12 cellular contexts compared by ENCODE assay signal in genomic region chr14:102279688-102280348, GRCh38. TPM values are rescaled to one million over a fixed set of nuclear protein-coding genes. Genes with fewer than 3 reads are reported as not detected.
DNase-seq lines count a peak whose midpoint lies in the region; ATAC-seq, FAIRE-seq and TF ChIP-seq lines count a peak whose summit lies in the region.
"Had no signal": no experiment of that assay in that cellular context is flagged by ENCODE, and none has a peak within 500 bp of the region (broad histone marks: within the 10 kb centered on the region; RNA-seq: fewer than 3 reads in every experiment).

No MANE protein-coding gene starts in this region.

- H3K9me3 ChIP-seq in keratinocyte (ENCODE audit: control insufficient read depth, low read depth, low read length): no peaks in the 10 kb centered on the region

- no peaks in the 10 kb centered on the region for H3K36me3 Mint-ChIP-seq in GM23338 (ENCODE audit: low read depth)
- H3K36me3 Mint-ChIP-seq: activated naive CD8-positive, alpha-beta T cell; IgD-negative memory B cell had no signal

- no peaks in the 10 kb centered on the region for H3F3A ChIP-seq in GM23338 (replicated peaks; ENCODE audit: low read depth)

- H3K27ac ChIP-seq in 22Rv1 (peak overlapping the region; percentile 51), GM23338 (ENCODE audit: low read depth) (no peak overlapping the region), keratinocyte (ENCODE audit: control insufficient read depth, insufficient read depth, low read length) (peak overlapping the region; percentile 86)

- DNase-seq in GM23338 (ENCODE audit: low spot score) (peak; percentile 16), amniotic epithelial cell (ENCODE audit: low read depth) (peak; percentile 98), keratinocyte (ENCODE audit: low read depth, low spot score) (peak; percentile 90), DMS153 treated with DMSO at 0.1 percent for 48 hours (lab: John Stamatoyannopoulos, UW; ENCODE audit: unreplicated experiment) (no peak)
- DNase-seq: DMS79 treated with DMSO at 0.1 percent for 48 hours, SHP77 treated with DMSO at 0.1 percent for 48 hours had no signal

- H3K4me1 Mint-ChIP-seq in GM23338: no peaks in the 10 kb centered on the region; the same call in 2 of the 3 replicates
- H3K4me1 Mint-ChIP-seq: IgD-negative memory B cell had no signal

- no peak overlapping the region for H3K4me2 ChIP-seq in GM23338
- peak overlapping the region; percentile 42 for H3K4me2 ChIP-seq in keratinocyte (ENCODE audit: control insufficient read depth, extremely low read depth, insufficient read depth, low read depth, low read length)

- TF ChIP-seq CTCF in 22Rv1 (IDR thresholded peaks at IDR 0.05): no peak
- TF ChIP-seq CTCF in GM23338 (conservative IDR thresholded peaks at IDR 0.05; ENCODE audit: low read depth in 2 of 2): no peak
- no peak for TF ChIP-seq CTCF in keratinocyte (optimal IDR thresholded peaks at IDR 0.05 in 1 of 3, IDR thresholded peaks at IDR 0.05 in 1 of 3, conservative IDR thresholded peaks at IDR 0.05 in 1 of 3; ENCODE audit: extremely low read depth in 1 of 3, insufficient read depth in 2 of 3, low read length in 3 of 3)

- peaks cover 2% of the 10 kb centered on the region for H3K27me3 Mint-ChIP-seq in GM23338 (ENCODE audit: insufficient read depth, low read depth, poor library complexity)
- H3K27me3 Mint-ChIP-seq: activated naive CD8-positive, alpha-beta T cell; IgD-negative memory B cell had no signal

- H3K36me3 ChIP-seq in GM23338 (ENCODE audit: insufficient read depth) (no peaks in the 10 kb centered on the region; the same call in 1 of the 2 replicates), keratinocyte (ENCODE audit: control insufficient read depth in 2 of 2, extremely low read depth in 1 of 2, insufficient read depth in 2 of 2, low read length in 2 of 2) (peaks cover 3 to 7% of the 10 kb centered on the region in 2 experiments)

- FAIRE-seq in keratinocyte (lab: Jason Lieb, UNC): peak; percentile 100

- H2AFZ ChIP-seq in GM23338: no peak overlapping the region
- H2AFZ ChIP-seq in keratinocyte (ENCODE audit: control insufficient read depth, low read length): no peak overlapping the region

- H3K27me3 ChIP-seq in GM23338 (ENCODE audit: insufficient read depth) (no peaks in the 10 kb centered on the region), keratinocyte (ENCODE audit: control insufficient read depth, extremely low read depth, insufficient read depth, low read length) (no peaks in the 10 kb centered on the region)

- no peaks in the 10 kb centered on the region for H3K79me2 ChIP-seq in GM23338 (replicated peaks; ENCODE audit: insufficient read depth)
- no peaks in the 10 kb centered on the region for H3K79me2 ChIP-seq in keratinocyte (ENCODE audit: control insufficient read depth, insufficient read depth, low read length)

- no peaks in the 10 kb centered on the region for H4K20me1 ChIP-seq in GM23338 (replicated peaks; ENCODE audit: insufficient read depth)
- no peaks in the 10 kb centered on the region for H4K20me1 ChIP-seq in keratinocyte (ENCODE audit: control insufficient read depth, extremely low read depth, insufficient read depth, low read length)

- ATAC-seq in GM23338: no peak
- ATAC-seq in GM18870 (IDR thresholded peaks at IDR 0.05; ENCODE audit: unreplicated experiment): no peak
- ATAC-seq in GM21390 (IDR thresholded peaks at IDR 0.05; ENCODE audit: unreplicated experiment): no peak
- no peak for ATAC-seq in GM18505 (IDR thresholded peaks at IDR 0.05; ENCODE audit: unreplicated experiment)

- H3K4me1 ChIP-seq in GM23338 (ENCODE audit: insufficient read depth) (no peaks in the 10 kb centered on the region), keratinocyte (ENCODE audit: control insufficient read depth, extremely low read depth, insufficient read depth, low read length) (peaks cover 32% of the 10 kb centered on the region)

- H3K4me3 ChIP-seq in GM23338 (no peak overlapping the region), keratinocyte (ENCODE audit: control insufficient read depth in 2 of 3, extremely low read depth in 1 of 3, insufficient read depth in 2 of 3, low read depth in 1 of 3, low read length in 3 of 3) (no peak overlapping the region)

- H3K9me2 ChIP-seq in GM23338 (ENCODE audit: insufficient read depth): no peaks in the 10 kb centered on the region

- H3K4me3 Mint-ChIP-seq in GM23338: no peak overlapping the region
- H3K4me3 Mint-ChIP-seq: activated naive CD8-positive, alpha-beta T cell; IgD-negative memory B cell had no signal

- H3K9me1 ChIP-seq in keratinocyte (ENCODE audit: control insufficient read depth, extremely low read depth, insufficient read depth, low read length): no peaks in the 10 kb centered on the region

- peaks cover 9% of the 10 kb centered on the region; the same call in 2 of the 3 replicates for H3K9me3 Mint-ChIP-seq in GM23338
- H3K9me3 Mint-ChIP-seq: IgD-negative memory B cell had no signal

- H3K9ac ChIP-seq in keratinocyte (ENCODE audit: control insufficient read depth, extremely low read depth, insufficient read depth, low read length): peak overlapping the region; percentile 71

- TF ChIP-seq POLR2A in GM18505 (IDR thresholded peaks at IDR 0.05; ENCODE audit: borderline replicate concordance, extremely low read depth, insufficient read depth, insufficient read length): no peak

- dilution Hi-C loops in keratinocyte (cut with MboI; ENCODE audit: extremely low pct_ligation_motif_present, low sequenced_read_pairs): no loop called here

- no peak overlapping the region for H3K27ac Mint-ChIP-seq in GM23338
- H3K27ac Mint-ChIP-seq: activated naive CD8-positive, alpha-beta T cell; IgD-negative memory B cell had no signal

RNA-seq across cellular contexts. Expression of gene MOK, which starts 25.1 kb away (rescaled TPM):
- total RNA-seq in GM23338 (2014; rRNA removed; shearing (Covaris generic)): 2.1 and 3.1 TPM in 2 replicates
- 3.1 and 4.7 TPM in 2 replicates for polyA plus RNA-seq in GM23338 (2016; fragmentation: Nextera tagmentation; extraction: Ambion mirVana)
- 24.5 to 41.7 TPM (median 38.1 TPM) in 3 replicates for polyA plus RNA-seq in keratinocyte
- 8.0 TPM for polyA plus RNA-seq in keratinocyte (2011; ENCODE audit: low read depth)
- 20.8 and 24.2 TPM in 2 replicates for polyA plus RNA-seq in keratinocyte (2011; cell fraction: cytosol; rRNA removed)
- 85.4 and 109 TPM in 2 replicates for polyA plus RNA-seq in keratinocyte (2011; cell fraction: nucleus; rRNA removed)
- polyA plus RNA-seq in keratinocyte (2012; ENCODE audit: low replicate concordance): 7.6 and 32.2 TPM in 2 replicates
- polyA minus RNA-seq in keratinocyte: 11.1 to 34.4 TPM (median 26.8 TPM) in 3 replicates
- polyA minus RNA-seq in keratinocyte (2011; cell fraction: cytosol; rRNA and poly(A)+ RNA removed): 7.7 TPM
- polyA minus RNA-seq in keratinocyte (2011; cell fraction: nucleus; rRNA and poly(A)+ RNA removed): 20.0 and 40.4 TPM in 2 replicates

RNA-seq across cellular contexts. Expression of gene ZNF839, which starts 39.7 kb away (rescaled TPM):
- 8.0 and 10.0 TPM in 2 replicates for total RNA-seq in GM23338 (2014; rRNA removed; shearing (Covaris generic))
- polyA plus RNA-seq in GM23338 (2016; fragmentation: Nextera tagmentation; extraction: Ambion mirVana): 6.0 and 7.9 TPM in 2 replicates
- 9.9 to 11.0 TPM (median 10.9 TPM) in 3 replicates for polyA plus RNA-seq in keratinocyte
- polyA plus RNA-seq in keratinocyte (2011; ENCODE audit: low read depth): 6.7 TPM
- 5.5 and 6.5 TPM in 2 replicates for polyA plus RNA-seq in keratinocyte (2011; cell fraction: cytosol; rRNA removed)
- 32.9 and 37.3 TPM in 2 replicates for polyA plus RNA-seq in keratinocyte (2011; cell fraction: nucleus; rRNA removed)
- polyA plus RNA-seq in keratinocyte (2012; ENCODE audit: low replicate concordance): 6.6 and 8.6 TPM in 2 replicates
- 3.1 to 13.4 TPM (median 9.4 TPM) in 3 replicates for polyA minus RNA-seq in keratinocyte
- 9.0 TPM for polyA minus RNA-seq in keratinocyte (2011; cell fraction: cytosol; rRNA and poly(A)+ RNA removed)
- polyA minus RNA-seq in keratinocyte (2011; cell fraction: nucleus; rRNA and poly(A)+ RNA removed): 8.5 and 11.6 TPM in 2 replicates
